ENCODE assay signal across 22 cellular contexts in the genomic region with DNA sequence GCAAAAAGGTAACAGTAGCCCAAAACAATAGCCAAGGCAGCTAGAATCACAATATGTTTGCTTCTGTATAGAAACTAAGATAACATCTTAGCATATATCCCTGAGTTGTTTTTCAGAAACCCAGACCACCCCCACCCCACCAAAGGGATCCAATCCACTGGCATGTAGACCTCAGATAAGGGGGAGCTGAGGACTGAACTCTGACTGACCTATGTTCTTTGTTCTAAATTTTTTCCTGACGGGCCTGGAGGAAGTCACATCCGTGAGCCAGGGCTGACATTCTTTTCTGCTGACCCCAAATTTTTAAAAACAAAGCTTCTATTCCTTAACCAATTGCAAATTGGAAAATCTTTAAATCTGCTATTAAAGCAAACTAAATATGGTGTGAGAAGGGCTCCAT.
A peak's percentile ranks its signal among the peaks of the same experiment; 100 is the strongest.
DNase-seq lines count a peak whose midpoint lies in the region; ATAC-seq and TF ChIP-seq lines count a peak whose summit lies in the region.
"Had no signal": no experiment of that assay in that cellular context is flagged by ENCODE, and none has a peak within 500 bp of the region (broad histone marks: within the 10 kb centered on the region; RNA-seq: fewer than 3 reads in every experiment).

No MANE protein-coding gene starts in this region.

- H3K36me3 ChIP-seq in GM23338 (ENCODE audit: insufficient read depth) (no peaks in the 10 kb centered on the region), osteoblast (ENCODE audit: insufficient read depth, low read length) (no peaks in the 10 kb centered on the region)
- H3K36me3 ChIP-seq: MG63 had no signal

- H3K9me2 ChIP-seq in GM23338 (ENCODE audit: insufficient read depth) = 0 out of 2 replicates have a peak, but pooled peaks cover 5% of the 10 kb centered on the region

- no peak overlapping the region for H3K27ac Mint-ChIP-seq in GM23338
- H3K27ac Mint-ChIP-seq: CD14-positive monocyte had no signal

- ATAC-seq in GM23338 (no peak), HG03159 (IDR thresholded peaks at IDR 0.05; ENCODE audit: unreplicated experiment) (no peak), HG03139 (IDR thresholded peaks at IDR 0.05; ENCODE audit: unreplicated experiment) (no peak)

- no peak for TF ChIP-seq CTCF in GM23338 (conservative IDR thresholded peaks at IDR 0.05; ENCODE audit: low read depth in 2 of 2)
- TF ChIP-seq CTCF in astrocyte of the spinal cord (IDR thresholded peaks at IDR 0.05; ENCODE audit: low read depth, low read length) = no peak
- no peak for TF ChIP-seq CTCF in osteoblast (IDR thresholded peaks at IDR 0.05; ENCODE audit: extremely low read depth, low read depth, low read length)

- in situ Hi-C loops in astrocyte of the spinal cord (cut with HindIII; ENCODE audit: low sequenced_read_pairs) = no loop called here

- H3K4me1 ChIP-seq in GM23338 (ENCODE audit: insufficient read depth) (no peaks in the 10 kb centered on the region), osteoblast (ENCODE audit: insufficient read depth, low read length) (no peaks in the 10 kb centered on the region)

- peak overlapping the region; percentile 63; the same call in 1 of the 2 replicates for H2AFZ ChIP-seq in GM23338
- H2AFZ ChIP-seq in osteoblast (ENCODE audit: low read length) = peak overlapping the region; percentile 37
- H2AFZ ChIP-seq: PC-9 had no signal

- peaks cover 2% of the 10 kb centered on the region for H3K27me3 Mint-ChIP-seq in GM23338 (ENCODE audit: insufficient read depth, low read depth, poor library complexity)

- H3K79me2 ChIP-seq in GM23338 (replicated peaks; ENCODE audit: insufficient read depth) (no peaks in the 10 kb centered on the region), osteoblast (ENCODE audit: insufficient read depth, low read length) (no peaks in the 10 kb centered on the region)

- H3K4me1 Mint-ChIP-seq in GM23338 = peaks cover 2% of the 10 kb centered on the region; the same call in 1 of the 3 replicates
- H3K4me1 Mint-ChIP-seq: CD14-positive monocyte had no signal

- H3K9me3 ChIP-seq in osteoblast (ENCODE audit: low read depth, low read length) = no peaks in the 10 kb centered on the region
- H3K9me3 ChIP-seq: MG63 had no signal

- H3K27ac ChIP-seq in GM23338 (ENCODE audit: low read depth) = no peak overlapping the region
- H3K27ac ChIP-seq in osteoblast (ENCODE audit: low read depth, low read length) = no peak overlapping the region
- H3K27ac ChIP-seq: PC-9, RWPE1 had no signal

- no peaks in the 10 kb centered on the region for H3F3A ChIP-seq in GM23338 (replicated peaks; ENCODE audit: low read depth)

- no peaks in the 10 kb centered on the region for H3K36me3 Mint-ChIP-seq in GM23338 (ENCODE audit: low read depth)
- H3K36me3 Mint-ChIP-seq: CD14-positive monocyte had no signal

- DNase-seq in GM23338 (ENCODE audit: low spot score) = no peak
- peak; percentile 14 for DNase-seq in astrocyte of the spinal cord (ENCODE audit: low read depth, low spot score)
- DNase-seq in glomerular endothelial cell (ENCODE audit: extremely low read depth, low read depth, low spot score) = peak; percentile 41
- DNase-seq in osteoblast (ENCODE audit: insufficient read length, low spot score, missing footprints) = no peak
- DNase-seq in NCI-H2107 (lab: John Stamatoyannopoulos, UW) = no peak
- DNase-seq in COLO668 (lab: John Stamatoyannopoulos, UW; ENCODE audit: unreplicated experiment) = no peak
- DNase-seq: 8988T, DMS 273 treated with DMSO at 0.1 percent for 48 hours, DND-41, H7, Kasumi-1, MG63, NCI-H1092, NCI-H1436 treated with DMSO at 0.1 percent for 48 hours, NCI-H2029, NCI-H2171, NCI-H526, PC-9 had no signal

- H3K27me3 ChIP-seq in GM23338 (ENCODE audit: insufficient read depth) (no peaks in the 10 kb centered on the region), osteoblast (ENCODE audit: insufficient read depth, low read length) (no peaks in the 10 kb centered on the region)
- H3K27me3 ChIP-seq: MG63 had no signal

- H3K4me3 ChIP-seq in GM23338 (no peak overlapping the region), astrocyte of the spinal cord (ENCODE audit: low read depth, low read length) (no peak overlapping the region), osteoblast (ENCODE audit: insufficient read depth, low read length) (no peak overlapping the region)
- H3K4me3 ChIP-seq: MG63, PC-9 had no signal

- H3K9me3 Mint-ChIP-seq in GM23338 = no peaks in the 10 kb centered on the region

- H4K20me1 ChIP-seq in GM23338 (replicated peaks; ENCODE audit: insufficient read depth) = no peaks in the 10 kb centered on the region
- H4K20me1 ChIP-seq in osteoblast (ENCODE audit: insufficient read depth, low read length) = no peaks in the 10 kb centered on the region

- H3K4me3 Mint-ChIP-seq in GM23338 = no peak overlapping the region
- H3K4me3 Mint-ChIP-seq: CD14-positive monocyte had no signal

- no peak overlapping the region for H3K4me2 ChIP-seq in GM23338
- H3K4me2 ChIP-seq in osteoblast (ENCODE audit: insufficient read depth, low read length) = no peak overlapping the region
- H3K4me2 ChIP-seq: PC-9 had no signal

TF ChIP-seq in GM23338, 12 proteins besides CTCF, POLR2A, EP300 and RAD21 (continues in another document):
- TF ChIP-seq EZH2 (IDR thresholded peaks at IDR 0.05; ENCODE audit: low read depth, unreplicated experiment) (no peak), NANOG (IDR thresholded peaks at IDR 0.05; ENCODE audit: borderline replicate concordance) (no peak), ZNF114 (CRISPR knock-in tag; IDR thresholded peaks at IDR 0.05) (no peak), JUNB (IDR thresholded peaks at IDR 0.05; ENCODE audit: unreplicated experiment) (no peak), CREB1 (CRISPR knock-in tag; IDR thresholded peaks at IDR 0.05; ENCODE audit: low read depth) (no peak), STAT1 (IDR thresholded peaks at IDR 0.05; ENCODE audit: unreplicated experiment) (no peak)
- TF ChIP-seq, protein P1, sequence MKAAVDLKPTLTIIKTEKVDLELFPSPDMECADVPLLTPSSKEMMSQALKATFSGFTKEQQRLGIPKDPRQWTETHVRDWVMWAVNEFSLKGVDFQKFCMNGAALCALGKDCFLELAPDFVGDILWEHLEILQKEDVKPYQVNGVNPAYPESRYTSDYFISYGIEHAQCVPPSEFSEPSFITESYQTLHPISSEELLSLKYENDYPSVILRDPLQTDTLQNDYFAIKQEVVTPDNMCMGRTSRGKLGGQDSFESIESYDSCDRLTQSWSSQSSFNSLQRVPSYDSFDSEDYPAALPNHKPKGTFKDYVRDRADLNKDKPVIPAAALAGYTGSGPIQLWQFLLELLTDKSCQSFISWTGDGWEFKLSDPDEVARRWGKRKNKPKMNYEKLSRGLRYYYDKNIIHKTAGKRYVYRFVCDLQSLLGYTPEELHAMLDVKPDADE (IDR thresholded peaks at IDR 0.05) = no peak
- TF ChIP-seq, protein P2, sequence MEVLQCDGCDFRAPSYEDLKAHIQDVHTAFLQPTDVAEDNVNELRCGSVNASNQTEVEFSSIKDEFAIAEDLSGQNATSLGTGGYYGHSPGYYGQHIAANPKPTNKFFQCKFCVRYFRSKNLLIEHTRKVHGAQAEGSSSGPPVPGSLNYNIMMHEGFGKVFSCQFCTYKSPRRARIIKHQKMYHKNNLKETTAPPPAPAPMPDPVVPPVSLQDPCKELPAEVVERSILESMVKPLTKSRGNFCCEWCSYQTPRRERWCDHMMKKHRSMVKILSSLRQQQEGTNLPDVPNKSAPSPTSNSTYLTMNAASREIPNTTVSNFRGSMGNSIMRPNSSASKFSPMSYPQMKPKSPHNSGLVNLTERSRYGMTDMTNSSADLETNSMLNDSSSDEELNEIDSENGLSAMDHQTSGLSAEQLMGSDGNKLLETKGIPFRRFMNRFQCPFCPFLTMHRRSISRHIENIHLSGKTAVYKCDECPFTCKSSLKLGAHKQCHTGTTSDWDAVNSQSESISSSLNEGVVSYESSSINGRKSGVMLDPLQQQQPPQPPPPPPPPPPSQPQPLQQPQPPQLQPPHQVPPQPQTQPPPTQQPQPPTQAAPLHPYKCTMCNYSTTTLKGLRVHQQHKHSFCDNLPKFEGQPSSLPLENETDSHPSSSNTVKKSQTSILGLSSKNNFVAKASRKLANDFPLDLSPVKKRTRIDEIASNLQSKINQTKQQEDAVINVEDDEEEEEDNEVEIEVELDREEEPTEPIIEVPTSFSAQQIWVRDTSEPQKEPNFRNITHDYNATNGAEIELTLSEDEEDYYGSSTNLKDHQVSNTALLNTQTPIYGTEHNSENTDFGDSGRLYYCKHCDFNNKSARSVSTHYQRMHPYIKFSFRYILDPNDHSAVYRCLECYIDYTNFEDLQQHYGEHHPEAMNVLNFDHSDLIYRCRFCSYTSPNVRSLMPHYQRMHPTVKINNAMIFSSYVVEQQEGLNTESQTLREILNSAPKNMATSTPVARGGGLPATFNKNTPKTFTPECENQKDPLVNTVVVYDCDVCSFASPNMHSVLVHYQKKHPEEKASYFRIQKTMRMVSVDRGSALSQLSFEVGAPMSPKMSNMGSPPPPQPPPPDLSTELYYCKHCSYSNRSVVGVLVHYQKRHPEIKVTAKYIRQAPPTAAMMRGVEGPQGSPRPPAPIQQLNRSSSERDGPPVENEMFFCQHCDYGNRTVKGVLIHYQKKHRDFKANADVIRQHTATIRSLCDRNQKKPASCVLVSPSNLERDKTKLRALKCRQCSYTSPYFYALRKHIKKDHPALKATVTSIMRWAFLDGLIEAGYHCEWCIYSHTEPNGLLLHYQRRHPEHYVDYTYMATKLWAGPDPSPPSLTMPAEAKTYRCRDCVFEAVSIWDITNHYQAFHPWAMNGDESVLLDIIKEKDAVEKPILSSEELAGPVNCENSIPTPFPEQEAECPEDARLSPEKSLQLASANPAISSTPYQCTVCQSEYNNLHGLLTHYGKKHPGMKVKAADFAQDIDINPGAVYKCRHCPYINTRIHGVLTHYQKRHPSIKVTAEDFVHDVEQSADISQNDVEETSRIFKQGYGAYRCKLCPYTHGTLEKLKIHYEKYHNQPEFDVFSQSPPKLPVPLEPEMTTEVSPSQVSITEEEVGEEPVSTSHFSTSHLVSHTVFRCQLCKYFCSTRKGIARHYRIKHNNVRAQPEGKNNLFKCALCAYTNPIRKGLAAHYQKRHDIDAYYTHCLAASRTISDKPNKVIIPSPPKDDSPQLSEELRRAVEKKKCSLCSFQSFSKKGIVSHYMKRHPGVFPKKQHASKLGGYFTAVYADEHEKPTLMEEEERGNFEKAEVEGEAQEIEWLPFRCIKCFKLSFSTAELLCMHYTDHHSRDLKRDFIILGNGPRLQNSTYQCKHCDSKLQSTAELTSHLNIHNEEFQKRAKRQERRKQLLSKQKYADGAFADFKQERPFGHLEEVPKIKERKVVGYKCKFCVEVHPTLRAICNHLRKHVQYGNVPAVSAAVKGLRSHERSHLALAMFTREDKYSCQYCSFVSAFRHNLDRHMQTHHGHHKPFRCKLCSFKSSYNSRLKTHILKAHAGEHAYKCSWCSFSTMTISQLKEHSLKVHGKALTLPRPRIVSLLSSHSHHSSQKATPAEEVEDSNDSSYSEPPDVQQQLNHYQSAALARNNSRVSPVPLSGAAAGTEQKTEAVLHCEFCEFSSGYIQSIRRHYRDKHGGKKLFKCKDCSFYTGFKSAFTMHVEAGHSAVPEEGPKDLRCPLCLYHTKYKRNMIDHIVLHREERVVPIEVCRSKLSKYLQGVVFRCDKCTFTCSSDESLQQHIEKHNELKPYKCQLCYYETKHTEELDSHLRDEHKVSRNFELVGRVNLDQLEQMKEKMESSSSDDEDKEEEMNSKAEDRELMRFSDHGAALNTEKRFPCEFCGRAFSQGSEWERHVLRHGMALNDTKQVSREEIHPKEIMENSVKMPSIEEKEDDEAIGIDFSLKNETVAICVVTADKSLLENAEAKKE (CRISPR knock-in tag; IDR thresholded peaks at IDR 0.05) = no peak

Comparison
In these comparisons a context has a peak if more than half of its experiments do, and no peak if none do; other contexts are left out.
1. DNase-seq: peak in astrocyte of the spinal cord (single experiment) and glomerular endothelial cell (single experiment); none in GM23338 (single experiment), osteoblast (single experiment), NCI-H2107 (single experiment) and COLO668 (single experiment).